Comparison of ENCODE assay signal across 11 cellular contexts in genomic region chr21:36478207-36478701, GRCh38. TPM values are rescaled to one million over a fixed set of nuclear protein-coding genes. Genes with fewer than 3 reads are reported as not detected.
A peak's percentile ranks its signal among the peaks of the same experiment; 100 is the strongest.
DNase-seq lines count a peak whose midpoint lies in the region; ATAC-seq and TF ChIP-seq lines count a peak whose summit lies in the region.
"Had no signal": no experiment of that assay in that cellular context is flagged by ENCODE, and none has a peak within 500 bp of the region (broad histone marks: within the 10 kb centered on the region; RNA-seq: fewer than 3 reads in every experiment).

No MANE protein-coding gene starts in this region.

- ATAC-seq in activated naive CD4-positive, alpha-beta T cell treated with anti-CD3 and anti-CD28 coated beads, Interleukin-2, amount 50 U/mL, for 72 hours = peak; percentile 86 to 99
- ATAC-seq: mucosa of descending colon had no signal

- POLR2A ChIA-PET in RWPE1 (lab: Yijun Ruan, JAX; ENCODE audit: low non-redundant PET) = no interaction called here

- CTCF ChIA-PET in RWPE1 (lab: Yijun Ruan, JAX) = no interaction called here

- H3K36me3 Mint-ChIP-seq in activated naive CD4-positive, alpha-beta T cell treated with anti-CD3 and anti-CD28 coated beads, Interleukin-2, amount 50 U/mL, for 72 hours = no peaks in the 10 kb centered on the region

- in situ Hi-C loops in KBM-7 (cut with MboI; ENCODE audit: low pct_unique_long_range_greater_than_20kb, low sequenced_read_pairs) = no loop called here

- H3K9me3 Mint-ChIP-seq in activated naive CD4-positive, alpha-beta T cell treated with anti-CD3 and anti-CD28 coated beads, Interleukin-2, amount 50 U/mL, for 72 hours = no peaks in the 10 kb centered on the region

- no peak for TF ChIP-seq CTCF in RWPE1 (conservative IDR thresholded peaks at IDR 0.05; ENCODE audit: low read depth)
- TF ChIP-seq CTCF in fibroblast of villous mesenchyme (IDR thresholded peaks at IDR 0.05; ENCODE audit: insufficient read depth, low read depth, low read length) = no peak

- H3K27ac Mint-ChIP-seq in activated naive CD4-positive, alpha-beta T cell treated with anti-CD3 and anti-CD28 coated beads, Interleukin-2, amount 50 U/mL, for 72 hours = no peak overlapping the region

- no peak overlapping the region for H3K4me3 ChIP-seq in fibroblast of villous mesenchyme (ENCODE audit: low read depth, low read length)
- H3K4me3 ChIP-seq: mucosa of descending colon had no signal

- peak in 1 of 2 donors; percentile 12 for DNase-seq in activated naive CD4-positive, alpha-beta T cell treated with anti-CD3 and anti-CD28 coated beads, Interleukin-2, amount 50 U/mL, for 72 hours (ENCODE audit: low spot score in 2 of 2)
- DNase-seq in activated naive CD4-positive, alpha-beta T cell (lab: John Stamatoyannopoulos, UW) = no peak
- DNase-seq in RWPE1 (ENCODE audit: low spot score) (peak; percentile 82), fibroblast of villous mesenchyme (ENCODE audit: low read depth) (peak; percentile 75), NCI-H1048 (lab: John Stamatoyannopoulos, UW) (no peak), KBM-7 (no peak), NCI-H69 (lab: John Stamatoyannopoulos, UW) (no peak)
- peak; percentile 58 for DNase-seq in stimulated activated CD8-positive, alpha-beta memory T cell treated with anti-CD3 and anti-CD28 coated beads, Interleukin-4, amount 100 ng/mL, for 48 hours
- DNase-seq: mucosa of descending colon, NCI-H446 treated with DMSO at 0.1 percent for 48 hours had no signal

- H3K27ac ChIP-seq in RWPE1 = peak overlapping the region; percentile 80

RNA-seq across cellular contexts. Expression of gene CLDN14, which starts 1.7 kb away (rescaled TPM):
- not detected for total RNA-seq in activated naive CD4-positive, alpha-beta T cell treated with anti-CD3 and anti-CD28 coated beads, Interleukin-2, amount 50 U/mL, for 72 hours
- under 0.01 TPM in 1 of 2 replicates, not detected in the other for total RNA-seq in fibroblast of villous mesenchyme
- total RNA-seq: endodermal cell had no signal

Comparison
In these comparisons a context has a peak if more than half of its experiments do, and no peak if none do; other contexts are left out.
1. DNase-seq: peak in RWPE1 (single experiment), fibroblast of villous mesenchyme (single experiment) and stimulated activated CD8-positive, alpha-beta memory T cell treated with anti-CD3 and anti-CD28 coated beads, Interleukin-4, amount 100 ng/mL, for 48 hours (single experiment); none in activated naive CD4-positive, alpha-beta T cell (0 of 4), NCI-H1048 (single experiment), KBM-7 (single experiment) and NCI-H69 (single experiment).